Comparison of ENCODE assay signal across 1 cellular context in the genomic region with DNA sequence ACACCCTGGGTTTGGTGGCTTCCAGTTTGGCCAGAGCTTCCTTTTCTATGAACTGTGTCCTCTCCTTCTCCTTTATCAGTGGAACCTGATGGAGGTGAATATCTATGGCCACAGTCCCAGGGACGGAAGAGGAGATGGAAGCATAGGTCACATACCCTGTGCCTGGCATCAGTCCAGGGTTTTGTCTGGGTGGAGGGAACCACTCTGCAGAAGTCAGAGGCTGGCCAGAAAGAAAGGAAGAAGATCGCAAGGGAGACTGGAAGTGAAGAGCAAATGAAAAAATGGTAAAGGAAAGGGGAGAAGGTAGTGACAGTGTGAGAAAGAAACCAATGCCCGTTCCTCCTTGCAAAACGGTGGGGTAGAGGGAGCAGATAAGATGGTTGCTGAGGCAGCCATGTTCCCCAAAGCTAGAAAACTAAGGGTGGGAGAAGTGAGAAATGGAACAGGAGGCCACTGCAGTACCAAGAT.
TF ChIP-seq lines count a peak whose summit lies in the region.

No MANE protein-coding gene starts in this region.

TF ChIP-seq in K562, 482 proteins besides CTCF, POLR2A, EP300 and RAD21 (continued from another document):
- TF ChIP-seq ZNF79 (CRISPR knock-in tag; IDR thresholded peaks at IDR 0.05; ENCODE audit: low read depth), result no peak
- TF ChIP-seq, protein P1, sequence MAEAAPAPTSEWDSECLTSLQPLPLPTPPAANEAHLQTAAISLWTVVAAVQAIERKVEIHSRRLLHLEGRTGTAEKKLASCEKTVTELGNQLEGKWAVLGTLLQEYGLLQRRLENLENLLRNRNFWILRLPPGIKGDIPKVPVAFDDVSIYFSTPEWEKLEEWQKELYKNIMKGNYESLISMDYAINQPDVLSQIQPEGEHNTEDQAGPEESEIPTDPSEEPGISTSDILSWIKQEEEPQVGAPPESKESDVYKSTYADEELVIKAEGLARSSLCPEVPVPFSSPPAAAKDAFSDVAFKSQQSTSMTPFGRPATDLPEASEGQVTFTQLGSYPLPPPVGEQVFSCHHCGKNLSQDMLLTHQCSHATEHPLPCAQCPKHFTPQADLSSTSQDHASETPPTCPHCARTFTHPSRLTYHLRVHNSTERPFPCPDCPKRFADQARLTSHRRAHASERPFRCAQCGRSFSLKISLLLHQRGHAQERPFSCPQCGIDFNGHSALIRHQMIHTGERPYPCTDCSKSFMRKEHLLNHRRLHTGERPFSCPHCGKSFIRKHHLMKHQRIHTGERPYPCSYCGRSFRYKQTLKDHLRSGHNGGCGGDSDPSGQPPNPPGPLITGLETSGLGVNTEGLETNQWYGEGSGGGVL (CRISPR knock-in tag; IDR thresholded peaks at IDR 0.05), result no peak
- no peak for TF ChIP-seq HNRNPL (IDR thresholded peaks at IDR 0.05; ENCODE audit: low read depth, low read length)
- TF ChIP-seq ELF4 (CRISPR knock-in tag; IDR thresholded peaks at IDR 0.05), result 0 out of 2 replicates have a peak, but pooled peaks have one; percentile 33
- no peak for TF ChIP-seq SP1 (CRISPR knock-in tag; IDR thresholded peaks at IDR 0.05)
- peak; percentile 90 for TF ChIP-seq ZNF592 (IDR thresholded peaks at IDR 0.05)
- TF ChIP-seq, protein P2, sequence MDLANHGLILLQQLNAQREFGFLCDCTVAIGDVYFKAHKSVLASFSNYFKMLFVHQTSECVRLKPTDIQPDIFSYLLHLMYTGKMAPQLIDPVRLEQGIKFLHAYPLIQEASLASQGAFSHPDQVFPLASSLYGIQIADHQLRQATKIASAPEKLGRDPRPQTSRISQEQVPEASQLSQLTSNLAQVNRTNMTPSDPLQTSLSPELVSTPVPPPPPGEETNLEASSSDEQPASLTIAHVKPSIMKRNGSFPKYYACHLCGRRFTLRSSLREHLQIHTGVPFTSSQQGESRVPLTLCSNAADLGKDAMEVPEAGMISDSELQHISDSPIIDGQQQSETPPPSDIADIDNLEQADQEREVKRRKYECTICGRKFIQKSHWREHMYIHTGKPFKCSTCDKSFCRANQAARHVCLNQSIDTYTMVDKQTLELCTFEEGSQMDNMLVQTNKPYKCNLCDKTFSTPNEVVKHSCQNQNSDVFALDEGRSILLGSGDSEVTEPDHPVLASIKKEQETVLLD (IDR thresholded peaks at IDR 0.05), result 0 out of 2 replicates have a peak, but pooled peaks have one; percentile 32
- TF ChIP-seq ZBTB49 (CRISPR knock-in tag; IDR thresholded peaks at IDR 0.05; ENCODE audit: borderline replicate concordance), result no peak
- TF ChIP-seq RBFOX2 (IDR thresholded peaks at IDR 0.05; ENCODE audit: low read depth, low read length), result no peak
- TF ChIP-seq, protein P3, sequence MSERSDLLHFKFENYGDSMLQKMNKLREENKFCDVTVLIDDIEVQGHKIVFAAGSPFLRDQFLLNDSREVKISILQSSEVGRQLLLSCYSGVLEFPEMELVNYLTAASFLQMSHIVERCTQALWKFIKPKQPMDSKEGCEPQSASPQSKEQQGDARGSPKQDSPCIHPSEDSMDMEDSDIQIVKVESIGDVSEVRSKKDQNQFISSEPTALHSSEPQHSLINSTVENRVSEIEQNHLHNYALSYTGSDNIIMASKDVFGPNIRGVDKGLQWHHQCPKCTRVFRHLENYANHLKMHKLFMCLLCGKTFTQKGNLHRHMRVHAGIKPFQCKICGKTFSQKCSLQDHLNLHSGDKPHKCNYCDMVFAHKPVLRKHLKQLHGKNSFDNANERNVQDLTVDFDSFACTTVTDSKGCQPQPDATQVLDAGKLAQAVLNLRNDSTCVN (CRISPR knock-in tag; IDR thresholded peaks at IDR 0.05), result no peak
- peak; percentile 35; the same call in 1 of the 2 replicates for TF ChIP-seq TOE1 (IDR thresholded peaks at IDR 0.05; ENCODE audit: borderline replicate concordance)
- TF ChIP-seq TOE1 (CRISPR knock-in tag; IDR thresholded peaks at IDR 0.05; ENCODE audit: borderline replicate concordance, low read depth), result no peak
- no peak for TF ChIP-seq PHTF2 (CRISPR knock-in tag; IDR thresholded peaks at IDR 0.05)
- peak; percentile 68 for TF ChIP-seq SMARCA4 (IDR thresholded peaks at IDR 0.05)
- no peak for TF ChIP-seq STAT5B (CRISPR knock-in tag; IDR thresholded peaks at IDR 0.05)
- TF ChIP-seq ZMIZ1 (IDR thresholded peaks at IDR 0.05; ENCODE audit: low read depth in 2 of 2, low read length in 2 of 2), result no peak
- peak in 1 of 2 experiments; percentile 54; a peak in 2 of 4 replicates for TF ChIP-seq ARNT (IDR thresholded peaks at IDR 0.05)
- peak; percentile 46 for TF ChIP-seq HDAC3 (IDR thresholded peaks at IDR 0.05; ENCODE audit: borderline replicate concordance, partially characterized antibody)
- no peak for TF ChIP-seq NRF1 (conservative IDR thresholded peaks at IDR 0.05 in 1 of 2, IDR thresholded peaks at IDR 0.05 in 1 of 2)
- TF ChIP-seq, protein P4, sequence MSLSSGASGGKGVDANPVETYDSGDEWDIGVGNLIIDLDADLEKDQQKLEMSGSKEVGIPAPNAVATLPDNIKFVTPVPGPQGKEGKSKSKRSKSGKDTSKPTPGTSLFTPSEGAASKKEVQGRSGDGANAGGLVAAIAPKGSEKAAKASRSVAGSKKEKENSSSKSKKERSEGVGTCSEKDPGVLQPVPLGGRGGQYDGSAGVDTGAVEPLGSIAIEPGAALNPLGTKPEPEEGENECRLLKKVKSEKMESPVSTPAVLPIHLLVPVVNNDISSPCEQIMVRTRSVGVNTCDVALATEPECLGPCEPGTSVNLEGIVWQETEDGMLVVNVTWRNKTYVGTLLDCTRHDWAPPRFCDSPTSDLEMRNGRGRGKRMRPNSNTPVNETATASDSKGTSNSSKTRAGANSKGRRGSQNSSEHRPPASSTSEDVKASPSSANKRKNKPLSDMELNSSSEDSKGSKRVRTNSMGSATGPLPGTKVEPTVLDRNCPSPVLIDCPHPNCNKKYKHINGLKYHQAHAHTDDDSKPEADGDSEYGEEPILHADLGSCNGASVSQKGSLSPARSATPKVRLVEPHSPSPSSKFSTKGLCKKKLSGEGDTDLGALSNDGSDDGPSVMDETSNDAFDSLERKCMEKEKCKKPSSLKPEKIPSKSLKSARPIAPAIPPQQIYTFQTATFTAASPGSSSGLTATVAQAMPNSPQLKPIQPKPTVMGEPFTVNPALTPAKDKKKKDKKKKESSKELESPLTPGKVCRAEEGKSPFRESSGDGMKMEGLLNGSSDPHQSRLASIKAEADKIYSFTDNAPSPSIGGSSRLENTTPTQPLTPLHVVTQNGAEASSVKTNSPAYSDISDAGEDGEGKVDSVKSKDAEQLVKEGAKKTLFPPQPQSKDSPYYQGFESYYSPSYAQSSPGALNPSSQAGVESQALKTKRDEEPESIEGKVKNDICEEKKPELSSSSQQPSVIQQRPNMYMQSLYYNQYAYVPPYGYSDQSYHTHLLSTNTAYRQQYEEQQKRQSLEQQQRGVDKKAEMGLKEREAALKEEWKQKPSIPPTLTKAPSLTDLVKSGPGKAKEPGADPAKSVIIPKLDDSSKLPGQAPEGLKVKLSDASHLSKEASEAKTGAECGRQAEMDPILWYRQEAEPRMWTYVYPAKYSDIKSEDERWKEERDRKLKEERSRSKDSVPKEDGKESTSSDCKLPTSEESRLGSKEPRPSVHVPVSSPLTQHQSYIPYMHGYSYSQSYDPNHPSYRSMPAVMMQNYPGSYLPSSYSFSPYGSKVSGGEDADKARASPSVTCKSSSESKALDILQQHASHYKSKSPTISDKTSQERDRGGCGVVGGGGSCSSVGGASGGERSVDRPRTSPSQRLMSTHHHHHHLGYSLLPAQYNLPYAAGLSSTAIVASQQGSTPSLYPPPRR (CRISPR knock-in tag; IDR thresholded peaks at IDR 0.05; ENCODE audit: borderline replicate concordance), result no peak
- TF ChIP-seq DPF2 (IDR thresholded peaks at IDR 0.05), result peak; percentile 80
- TF ChIP-seq NFRKB (IDR thresholded peaks at IDR 0.05; ENCODE audit: low read depth), result 0 out of 2 replicates have a peak, but pooled peaks have one; percentile 64
- TF ChIP-seq ZNF778 (CRISPR knock-in tag; IDR thresholded peaks at IDR 0.05), result no peak
- TF ChIP-seq KHSRP (IDR thresholded peaks at IDR 0.05), result no peak
- TF ChIP-seq L3MBTL2 (IDR thresholded peaks at IDR 0.05), result 0 out of 2 replicates have a peak, but pooled peaks have one; percentile 14
- no peak for TF ChIP-seq ZNF143 (CRISPR knock-in tag; IDR thresholded peaks at IDR 0.05)
TF ChIP-seq in K562: peak in this region for 60.
